ENCODE assay signal across 23 cellular contexts in the genomic region with DNA sequence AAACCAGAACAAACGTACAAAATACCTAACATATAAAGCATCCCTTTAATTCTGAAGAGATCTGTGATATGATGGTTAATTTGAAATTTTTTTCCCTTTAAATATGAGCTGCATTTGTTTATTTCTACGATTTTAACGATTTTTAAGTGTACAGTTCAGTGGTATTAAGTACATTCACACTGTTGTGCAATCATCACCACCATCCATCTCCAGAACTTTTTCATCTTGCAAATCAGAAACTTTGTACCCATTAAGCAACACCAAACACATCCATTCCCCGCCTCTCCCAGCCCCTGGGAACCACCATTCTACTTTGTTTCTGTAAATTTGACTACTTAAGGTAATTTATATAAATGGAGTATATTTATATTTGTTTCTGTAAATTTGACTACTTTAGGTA. TPM values are rescaled to one million over a fixed set of nuclear protein-coding genes. Genes with fewer than 3 reads are reported as not detected.
DNase-seq lines count a peak whose midpoint lies in the region; ATAC-seq, FAIRE-seq and TF ChIP-seq lines count a peak whose summit lies in the region.
"Had no signal": no experiment of that assay in that cellular context is flagged by ENCODE, and none has a peak within 500 bp of the region (broad histone marks: within the 10 kb centered on the region; RNA-seq: fewer than 3 reads in every experiment).

No MANE protein-coding gene starts in this region.

- peaks cover 3% of the 10 kb centered on the region for H3K36me3 Mint-ChIP-seq in activated naive CD4-positive, alpha-beta T cell treated with anti-CD3 and anti-CD28 coated beads, Interleukin-2, amount 50 U/mL, for 24 hours
- no peaks in the 10 kb centered on the region for H3K36me3 Mint-ChIP-seq in activated naive CD4-positive, alpha-beta T cell treated with anti-CD3 and anti-CD28 coated beads, Interleukin-2, amount 50 U/mL, for 72 hours
- H3K36me3 Mint-ChIP-seq in WTC11: peaks cover 13% of the 10 kb centered on the region
- peaks cover 36% of the 10 kb centered on the region for H3K36me3 Mint-ChIP-seq in HFFc6 (ENCODE audit: low read depth)
- H3K36me3 Mint-ChIP-seq: CD8-positive, alpha-beta T cell had no signal

- peaks cover 55% of the 10 kb centered on the region for H3K4me1 ChIP-seq in HepG2 (ENCODE audit: insufficient read depth, low read length)

- H3K27me3 ChIP-seq in HepG2 (ENCODE audit: control insufficient read depth in 1 of 2, insufficient read depth in 2 of 2, low read length in 2 of 2): no peaks in the 10 kb centered on the region
- H3K27me3 ChIP-seq: BLaER1 treated with 17β-estradiol and CSF1 and Interleukin-3, amounts not matched to agents 10 nM and 100 nM had no signal

- H3K36me3 ChIP-seq in HepG2 (replicated peaks in 1 of 2; ENCODE audit: control insufficient read depth in 1 of 2, insufficient read depth in 2 of 2, low read length in 2 of 2): 0 out of 5 replicates have a peak, but pooled peaks cover 0 to 2% of the 10 kb centered on the region in 2 experiments

- no peak for ATAC-seq in activated naive CD4-positive, alpha-beta T cell treated with anti-CD3 and anti-CD28 coated beads, Interleukin-2, amount 50 U/mL, for 72 hours
- ATAC-seq in WTC11 (no peak), HepG2 (peak; percentile 77), HG03571 (IDR thresholded peaks at IDR 0.05; ENCODE audit: unreplicated experiment) (no peak)
- ATAC-seq: CD8-positive, alpha-beta T cell; HCT116 had no signal

- H3K4me3 Mint-ChIP-seq in activated naive CD4-positive, alpha-beta T cell treated with anti-CD3 and anti-CD28 coated beads, Interleukin-2, amount 50 U/mL, for 24 hours: no peak overlapping the region
- H3K4me3 Mint-ChIP-seq in WTC11: no peak overlapping the region
- no peak overlapping the region for H3K4me3 Mint-ChIP-seq in HFFc6
- H3K4me3 Mint-ChIP-seq: B cell; CD8-positive, alpha-beta T cell had no signal

- H3K27me3 Mint-ChIP-seq in activated naive CD4-positive, alpha-beta T cell treated with anti-CD3 and anti-CD28 coated beads, Interleukin-2, amount 50 U/mL, for 24 hours: no peaks in the 10 kb centered on the region
- H3K27me3 Mint-ChIP-seq in WTC11 (ENCODE audit: low read depth) (no peaks in the 10 kb centered on the region), HFFc6 (ENCODE audit: insufficient read depth) (peaks cover 6% of the 10 kb centered on the region; the same call in 1 of the 2 replicates)
- H3K27me3 Mint-ChIP-seq: B cell, IgD-negative memory B cell had no signal

- no peak for TF ChIP-seq CTCF in WTC11 (IDR thresholded peaks at IDR 0.05)
- no peak for TF ChIP-seq CTCF in HepG2 (CRISPR knock-in tag; IDR thresholded peaks at IDR 0.05)
- no peak for TF ChIP-seq CTCF in HFFc6 (IDR thresholded peaks at IDR 0.05)

- peak in 1 of 2 experiments; percentile 61; a peak in 1 of 4 replicates for TF ChIP-seq EP300 in HepG2 (IDR thresholded peaks at IDR 0.05; ENCODE audit: low read depth in 2 of 2, low read length in 2 of 2)
- TF ChIP-seq EP300 in HepG2 (CRISPR knock-in tag; IDR thresholded peaks at IDR 0.05; ENCODE audit: borderline replicate concordance): no peak

- H2AFZ ChIP-seq in HepG2 (ENCODE audit: low read length): no peak overlapping the region
- H2AFZ ChIP-seq: GM23248 had no signal

- no peak for DNase-seq in activated naive CD4-positive, alpha-beta T cell treated with anti-CD3 and anti-CD28 coated beads, Interleukin-2, amount 50 U/mL, for 72 hours (ENCODE audit: low spot score in 2 of 2)
- DNase-seq in WTC11 (ENCODE audit: low spot score): no peak
- peak; percentile 65 for DNase-seq in HepG2 (ENCODE audit: low spot score)
- no peak for DNase-seq in HFFc6
- no peak for DNase-seq in NCI-H2107 treated with DMSO at 0.1 percent for 48 hours (lab: John Stamatoyannopoulos, UW; ENCODE audit: unreplicated experiment)
- no peak for DNase-seq in OCI-M1 (lab: John Stamatoyannopoulos, UW)
- DNase-seq: 8988T; Calu3; CD8-positive, alpha-beta T cell; DMS 273 treated with DMSO at 0.1 percent for 48 hours; DMS53; DND-41; EL; GM23248; H7; KG1 had no signal

- TF ChIP-seq RAD21 in HepG2 (CRISPR knock-in tag; IDR thresholded peaks at IDR 0.05): no peak

- WGBS in HepG2 (ENCODE audit: low lambda C conversion rate): 12% methylated on average over 4 of the region's 4 CpGs

- peaks cover 4% of the 10 kb centered on the region for H3K79me2 ChIP-seq in HepG2 (ENCODE audit: insufficient read depth, low read length)

- POLR2A ChIA-PET in WTC11 (lab: Charles Lee) (no interaction called here), HepG2 (lab: Yijun Ruan, JAX) (interaction anchor here (1.8 kb wide), 1 partner anchor 11 kb away, joined by 7 read pairs; no protein-coding TSS in a partner anchor)

- CTCF ChIA-PET in WTC11 (lab: Charles Lee) (interaction anchor here (0.5 kb wide), 1 partner anchor 85 kb away, joined by 3 read pairs; no protein-coding TSS in a partner anchor), HepG2 (lab: Yijun Ruan, JAX; ENCODE audit: low intra/inter-chr PET ratio, low total read pairs) (no interaction called here)

- no peak overlapping the region for H3K4me2 ChIP-seq in HepG2 (ENCODE audit: low read depth, low read length)
- H3K4me2 ChIP-seq: BLaER1 treated with 17β-estradiol and CSF1 and Interleukin-3, amounts not matched to agents 10 nM and 100 nM had no signal

- H3K4me3 ChIP-seq in HepG2 (replicated peaks in 1 of 3; ENCODE audit: insufficient read depth in 1 of 3, low read depth in 2 of 3, low read length in 3 of 3): no peak overlapping the region
- H3K4me3 ChIP-seq: BLaER1 treated with 17β-estradiol and CSF1 and Interleukin-3, amounts not matched to agents 10 nM and 100 nM; GM12878; GM23248 had no signal

- TF ChIP-seq POLR2A in HepG2 (IDR thresholded peaks at IDR 0.05; ENCODE audit: insufficient read depth in 1 of 2, low read depth in 2 of 2, low read length in 2 of 2): no peak

- 0 out of 2 replicates have a peak, but pooled peaks cover 4% of the 10 kb centered on the region for H4K20me1 ChIP-seq in HepG2 (ENCODE audit: insufficient read depth, low read length)

- peaks cover 44% of the 10 kb centered on the region for H3K4me1 Mint-ChIP-seq in activated naive CD4-positive, alpha-beta T cell treated with anti-CD3 and anti-CD28 coated beads, Interleukin-2, amount 50 U/mL, for 24 hours
- peaks cover 29% of the 10 kb centered on the region for H3K4me1 Mint-ChIP-seq in WTC11
- peaks cover 56% of the 10 kb centered on the region for H3K4me1 Mint-ChIP-seq in HFFc6 (ENCODE audit: low read depth)

- H3K27ac Mint-ChIP-seq in activated naive CD4-positive, alpha-beta T cell treated with anti-CD3 and anti-CD28 coated beads, Interleukin-2, amount 50 U/mL, for 24 hours: peak overlapping the region; percentile 48
- H3K27ac Mint-ChIP-seq in activated naive CD4-positive, alpha-beta T cell treated with anti-CD3 and anti-CD28 coated beads, Interleukin-2, amount 50 U/mL, for 72 hours: no peak overlapping the region
- H3K27ac Mint-ChIP-seq in WTC11 (no peak overlapping the region), HFFc6 (no peak overlapping the region)
- H3K27ac Mint-ChIP-seq: B cell, IgD-negative memory B cell had no signal

- H3K27ac ChIP-seq in HepG2 (ENCODE audit: extremely low read length, insufficient read depth, low read length): peak overlapping the region; percentile 41
- H3K27ac ChIP-seq: BLaER1 treated with 17β-estradiol and CSF1 and Interleukin-3, amounts not matched to agents 10 nM and 100 nM; GM23248 had no signal

- no peaks in the 10 kb centered on the region for H3K9me3 Mint-ChIP-seq in activated naive CD4-positive, alpha-beta T cell treated with anti-CD3 and anti-CD28 coated beads, Interleukin-2, amount 50 U/mL, for 24 hours
- no peaks in the 10 kb centered on the region for H3K9me3 Mint-ChIP-seq in activated naive CD4-positive, alpha-beta T cell treated with anti-CD3 and anti-CD28 coated beads, Interleukin-2, amount 50 U/mL, for 72 hours
- H3K9me3 Mint-ChIP-seq in WTC11: peaks cover 12% of the 10 kb centered on the region
- no peaks in the 10 kb centered on the region for H3K9me3 Mint-ChIP-seq in HFFc6
- H3K9me3 Mint-ChIP-seq: CD8-positive, alpha-beta T cell; IgD-negative memory B cell had no signal

- in situ Hi-C loops in HepG2 (cut with HindIII; ENCODE audit: extremely low pct_ligation_motif_present, low pct_unique_long_range_greater_than_20kb): no loop called here

- no peak overlapping the region for H3K9ac ChIP-seq in HepG2 (ENCODE audit: insufficient read depth, low read depth, low read length)
- H3K9ac ChIP-seq: BLaER1 treated with 17β-estradiol and CSF1 and Interleukin-3, amounts not matched to agents 10 nM and 100 nM; GM23248 had no signal

- no peaks in the 10 kb centered on the region for H3K9me3 ChIP-seq in HepG2 (ENCODE audit: low read length)

- no TSS peak for BruUV-seq in HepG2 (replicated peaks; lab: Mats Ljungman, UMichigan)

- intact Hi-C loops in HepG2 (cut with micrococcal nuclease; ENCODE audit: unreplicated experiment): no loop called here

- peak; percentile 43 for FAIRE-seq in HepG2 (lab: Jason Lieb, UNC)

RNA-seq across cellular contexts. Expression of gene MAP4, which starts 51.5 kb away (rescaled TPM):
- total RNA-seq in activated naive CD4-positive, alpha-beta T cell treated with anti-CD3 and anti-CD28 coated beads, Interleukin-2, amount 50 U/mL, for 72 hours: 100 to 1,000 TPM in 1 of 2 donors, 10 to 100 TPM in 1; 70.1 to 118 TPM
- total RNA-seq in WTC11 (2021) (164 to 199 TPM (median 171 TPM) in 3 replicates), HepG2 (2016; rRNA removed; fragmentation: Illumina TruSeq; extraction: Trizol) (33.1 and 63.3 TPM in 2 replicates)
- total RNA-seq in HepG2 (2016; cell fraction: cytosol; rRNA removed; fragmentation: Illumina TruSeq; extraction: Trizol; ENCODE audit: low read depth): 4.3 and 4.8 TPM in 2 replicates
- total RNA-seq in HepG2 (2016; cell fraction: insoluble cytoplasmic fraction; rRNA removed; fragmentation: Illumina TruSeq; extraction: Trizol): 31.4 and 53.9 TPM in 2 replicates
- 15.0 and 16.5 TPM in 2 replicates for total RNA-seq in HepG2 (2016; cell fraction: membrane; rRNA removed; fragmentation: Illumina TruSeq; extraction: Trizol)
- 36.7 and 41.9 TPM in 2 replicates for total RNA-seq in HepG2 (2016; cell fraction: nucleus; rRNA removed; fragmentation: Illumina TruSeq; extraction: Trizol)
- polyA plus RNA-seq in HepG2 (2011; rRNA removed): 38.7 and 46.0 TPM in 2 replicates
- 21.5 and 23.3 TPM in 2 replicates for polyA plus RNA-seq in HepG2 (2011; cell fraction: cytosol; rRNA removed)
- polyA plus RNA-seq in HepG2 (2011; cell fraction: nucleus; rRNA removed): 108 and 122 TPM in 2 replicates
- polyA plus RNA-seq in HepG2 (2012): 61.7 and 78.2 TPM in 2 replicates
- polyA plus RNA-seq in HepG2 (2016; cell fraction: cytosol; fragmentation: Illumina TruSeq; extraction: Trizol; ENCODE audit: low read depth): 2.7 and 3.3 TPM in 2 replicates
- 52.8 and 70.0 TPM in 2 replicates for polyA plus RNA-seq in HepG2 (2016; cell fraction: insoluble cytoplasmic fraction; fragmentation: Illumina TruSeq; extraction: Trizol; ENCODE audit: low read depth)
- polyA plus RNA-seq in HepG2 (2016; cell fraction: membrane; fragmentation: Illumina TruSeq; extraction: Trizol; ENCODE audit: low read depth): 8.8 and 10.2 TPM in 2 replicates
- 57.0 and 67.2 TPM in 2 replicates for polyA plus RNA-seq in HepG2 (2016; cell fraction: nucleus; fragmentation: Illumina TruSeq; extraction: Trizol; ENCODE audit: insufficient read depth, low read depth)
- 46.4 and 52.1 TPM in 2 replicates for polyA minus RNA-seq in HepG2 (2011; rRNA and poly(A)+ RNA removed; ENCODE audit: low replicate concordance)
- polyA minus RNA-seq in HepG2 (2011; cell fraction: cytosol; rRNA and poly(A)+ RNA removed): 45.9 and 59.9 TPM in 2 replicates
- 54.7 and 70.5 TPM in 2 replicates for polyA minus RNA-seq in HepG2 (2011; cell fraction: nucleus; rRNA and poly(A)+ RNA removed)
- total RNA-seq in HFFc6 (2021; fragmentation: NEBNext Ultra II Directional; extraction: Animal tissue kit (Norgen Biotek cat#: 25700)): 100 to 1,000 TPM; 294 to 328 (median 312) TPM
